In the genomic region with DNA sequence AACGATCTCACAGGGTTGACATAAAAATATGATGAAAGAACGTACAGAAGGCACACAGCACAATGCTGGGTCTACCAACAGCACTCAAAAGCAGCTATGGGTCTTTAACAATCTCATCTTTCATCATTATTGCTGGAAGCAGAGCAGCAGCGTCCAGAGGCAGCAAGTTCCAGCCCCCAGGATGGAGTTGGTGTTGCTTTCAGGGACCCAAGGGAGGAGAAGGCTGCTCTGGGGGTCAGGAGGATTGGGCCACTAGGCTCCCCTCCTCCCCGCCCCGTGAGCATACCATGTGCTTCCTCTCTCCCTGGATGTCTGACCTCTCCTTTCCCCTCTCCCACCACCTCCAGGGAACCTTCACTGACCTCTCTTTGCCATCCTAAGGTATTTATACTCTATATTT, we compare ENCODE assay signal across 10 cellular contexts. TPM values are rescaled to one million over a fixed set of nuclear protein-coding genes. Genes with fewer than 3 reads are reported as not detected.
DNase-seq lines count a peak whose midpoint lies in the region; ATAC-seq and TF ChIP-seq lines count a peak whose summit lies in the region.
"Had no signal": no experiment of that assay in that cellular context is flagged by ENCODE, and none has a peak within 500 bp of the region (broad histone marks: within the 10 kb centered on the region; RNA-seq: fewer than 3 reads in every experiment).

No MANE protein-coding gene starts in this region.

- DNase-seq in activated naive CD4-positive, alpha-beta T cell treated with anti-CD3 and anti-CD28 coated beads for 36 hours = no peak
- no peak for DNase-seq in chondrocyte (ENCODE audit: low spot score)
- no peak for DNase-seq in type B pancreatic cell (ENCODE audit: extremely low spot score, unreplicated experiment)
- DNase-seq in DMS 273 treated with DMSO at 0.1 percent for 48 hours (lab: John Stamatoyannopoulos, UW) = no peak
- no peak for DNase-seq in GM10266 (ENCODE audit: extremely low spot score)
- DNase-seq: stimulated activated CD4-positive, alpha-beta T cell treated with anti-CD3 and anti-CD28 coated beads, Interleukin-15, amount 100 ng/mL, for 24 hours had no signal

- H3K36me3 ChIP-seq in mucosa of rectum (ENCODE audit: control insufficient read depth in 2 of 2, insufficient read depth in 2 of 2, low read length in 2 of 2) = peaks cover 28 to 29% of the 10 kb centered on the region in 2 donors

- H3K9me3 Mint-ChIP-seq in activated naive CD4-positive, alpha-beta T cell treated with anti-CD3 and anti-CD28 coated beads, Interleukin-2, amount 50 U/mL, for 24 hours = no peaks in the 10 kb centered on the region
- H3K9me3 Mint-ChIP-seq in activated naive CD4-positive, alpha-beta T cell treated with anti-CD3 and anti-CD28 coated beads for 36 hours = no peaks in the 10 kb centered on the region
- H3K9me3 Mint-ChIP-seq in chondrocyte (ENCODE audit: low read depth) (no peaks in the 10 kb centered on the region), type B pancreatic cell (no peaks in the 10 kb centered on the region)

- H3K9me3 ChIP-seq in mucosa of rectum (ENCODE audit: control insufficient read depth in 2 of 2, low read length in 2 of 2) = no peaks in the 10 kb centered on the region

- H3K4me1 Mint-ChIP-seq in activated naive CD4-positive, alpha-beta T cell treated with anti-CD3 and anti-CD28 coated beads, Interleukin-2, amount 50 U/mL, for 24 hours = peaks cover 69% of the 10 kb centered on the region
- peaks cover 33% of the 10 kb centered on the region for H3K4me1 Mint-ChIP-seq in activated naive CD4-positive, alpha-beta T cell treated with anti-CD3 and anti-CD28 coated beads for 36 hours (ENCODE audit: low read depth)
- peaks cover 83% of the 10 kb centered on the region for H3K4me1 Mint-ChIP-seq in chondrocyte (ENCODE audit: low read depth)
- H3K4me1 Mint-ChIP-seq in type B pancreatic cell (ENCODE audit: unreplicated experiment) = peaks cover 59% of the 10 kb centered on the region

- CTCF ChIA-PET in activated naive CD4-positive, alpha-beta T cell treated with anti-CD3 and anti-CD28 coated beads for 36 hours (lab: Charles Lee) = interaction anchor here (2.7 kb wide), 1 partner anchor 31 kb away, joined by 12 read pairs; no protein-coding TSS in a partner anchor

- intact Hi-C loops in activated naive CD4-positive, alpha-beta T cell treated with anti-CD3 and anti-CD28 coated beads for 36 hours (cut with micrococcal nuclease) = no loop called here

- H3K9ac ChIP-seq in mucosa of rectum (ENCODE audit: low read depth in 1 of 2, low read length in 2 of 2) = peak overlapping the region; percentile 35 to 53

- H3K4me1 ChIP-seq in mucosa of rectum (ENCODE audit: control insufficient read depth in 2 of 2, insufficient read depth in 2 of 2, low read length in 2 of 2) = peaks cover 64 to 66% of the 10 kb centered on the region in 2 donors

- no peaks in the 10 kb centered on the region for H3K27me3 Mint-ChIP-seq in activated naive CD4-positive, alpha-beta T cell treated with anti-CD3 and anti-CD28 coated beads, Interleukin-2, amount 50 U/mL, for 24 hours
- H3K27me3 Mint-ChIP-seq in activated naive CD4-positive, alpha-beta T cell treated with anti-CD3 and anti-CD28 coated beads for 36 hours (ENCODE audit: low read depth) = no peaks in the 10 kb centered on the region
- H3K27me3 Mint-ChIP-seq in chondrocyte (ENCODE audit: low read depth) (no peaks in the 10 kb centered on the region), type B pancreatic cell (no peaks in the 10 kb centered on the region)

- H3K27me3 ChIP-seq in mucosa of rectum (ENCODE audit: control insufficient read depth in 2 of 2, insufficient read depth in 2 of 2, low read length in 2 of 2) = no peaks in the 10 kb centered on the region

- no peak for TF ChIP-seq CTCF in chondrocyte (IDR thresholded peaks at IDR 0.05)
- no peak for TF ChIP-seq CTCF in type B pancreatic cell (conservative IDR thresholded peaks at IDR 0.05)
- no peak for TF ChIP-seq CTCF in GM10266 (IDR thresholded peaks at IDR 0.05; ENCODE audit: control insufficient read depth, insufficient read depth, low read depth, missing control alignments)

- ATAC-seq in HG02938 (IDR thresholded peaks at IDR 0.05; ENCODE audit: unreplicated experiment) = no peak
- ATAC-seq: K562 had no signal

- peak overlapping the region; percentile 93 for H3K27ac ChIP-seq in mucosa of rectum (ENCODE audit: low read depth in 2 of 2, low read length in 2 of 2)

- peaks cover 2% of the 10 kb centered on the region for H3K36me3 Mint-ChIP-seq in activated naive CD4-positive, alpha-beta T cell treated with anti-CD3 and anti-CD28 coated beads, Interleukin-2, amount 50 U/mL, for 24 hours
- peaks cover 2% of the 10 kb centered on the region for H3K36me3 Mint-ChIP-seq in activated naive CD4-positive, alpha-beta T cell treated with anti-CD3 and anti-CD28 coated beads for 36 hours (ENCODE audit: low read depth)
- H3K36me3 Mint-ChIP-seq in chondrocyte (ENCODE audit: low read depth) (peaks cover 17% of the 10 kb centered on the region), type B pancreatic cell (peaks cover 22% of the 10 kb centered on the region)

- H3K27ac Mint-ChIP-seq in activated naive CD4-positive, alpha-beta T cell treated with anti-CD3 and anti-CD28 coated beads, Interleukin-2, amount 50 U/mL, for 24 hours = no peak overlapping the region
- H3K27ac Mint-ChIP-seq in activated naive CD4-positive, alpha-beta T cell treated with anti-CD3 and anti-CD28 coated beads for 36 hours = no peak overlapping the region
- H3K27ac Mint-ChIP-seq in chondrocyte (ENCODE audit: unreplicated experiment) = peak overlapping the region; percentile 97
- H3K27ac Mint-ChIP-seq in type B pancreatic cell = peak overlapping the region; percentile 83

- H3K4me3 Mint-ChIP-seq in activated naive CD4-positive, alpha-beta T cell treated with anti-CD3 and anti-CD28 coated beads, Interleukin-2, amount 50 U/mL, for 24 hours = peak overlapping the region; percentile 67
- no peak overlapping the region for H3K4me3 Mint-ChIP-seq in activated naive CD4-positive, alpha-beta T cell treated with anti-CD3 and anti-CD28 coated beads for 36 hours
- H3K4me3 Mint-ChIP-seq in chondrocyte (ENCODE audit: unreplicated experiment) (peak overlapping the region; percentile 61), type B pancreatic cell (peak overlapping the region; percentile 53)

- no peak overlapping the region for H3K4me3 ChIP-seq in mucosa of rectum (ENCODE audit: low read length in 2 of 2)
- H3K4me3 ChIP-seq: K562 had no signal

RNA-seq across cellular contexts. Expression of a gene that starts 13.3 kb away (rescaled TPM):
- total RNA-seq in activated naive CD4-positive, alpha-beta T cell treated with anti-CD3 and anti-CD28 coated beads for 36 hours = 10 to 100 TPM; 31.1 to 33.4 TPM
- total RNA-seq in chondrocyte (57.2 to 80.4 TPM (median 73.4 TPM) in 3 replicates), type B pancreatic cell (ENCODE audit: low replicate concordance) (47.4 and 47.5 TPM in 2 replicates)

RNA-seq across cellular contexts. Expression of a gene that starts 13.7 kb away (rescaled TPM):
- total RNA-seq in activated naive CD4-positive, alpha-beta T cell treated with anti-CD3 and anti-CD28 coated beads for 36 hours = 10 to 100 TPM; 26.2 to 26.6 TPM
- total RNA-seq in chondrocyte (32.9 to 39.5 TPM (median 33.8 TPM) in 3 replicates), type B pancreatic cell (ENCODE audit: low replicate concordance) (41.3 and 41.8 TPM in 2 replicates)

Comparison
In these comparisons a context has a peak if more than half of its experiments do, and no peak if none do; other contexts are left out.
1. H3K27ac Mint-ChIP-seq: peak in chondrocyte (single experiment) and type B pancreatic cell (single experiment); none in activated naive CD4-positive, alpha-beta T cell treated with anti-CD3 and anti-CD28 coated beads, Interleukin-2, amount 50 U/mL, for 24 hours (single experiment) and activated naive CD4-positive, alpha-beta T cell treated with anti-CD3 and anti-CD28 coated beads for 36 hours (single experiment).